Comparison of ENCODE assay signal across 26 cellular contexts in the genomic region with DNA sequence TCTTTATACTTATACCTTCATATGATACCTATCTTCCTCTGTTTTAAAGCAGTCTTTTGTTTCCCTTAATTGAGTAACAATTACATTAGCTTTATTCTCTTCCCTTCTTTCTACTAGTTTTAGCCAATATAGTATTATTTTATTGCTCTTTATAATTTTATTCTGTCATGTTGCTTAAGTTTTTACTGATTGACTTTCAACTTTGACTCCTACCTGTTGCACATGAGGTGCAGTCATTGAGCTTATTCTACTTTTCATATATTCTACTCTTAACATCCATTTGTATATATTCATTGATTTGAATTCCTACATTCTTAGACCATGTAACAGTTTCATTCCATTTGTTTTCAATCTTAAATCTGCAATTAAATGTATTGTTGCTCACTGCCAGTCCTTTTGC. TPM values are rescaled to one million over a fixed set of nuclear protein-coding genes. Genes with fewer than 3 reads are reported as not detected.
DNase-seq lines count a peak whose midpoint lies in the region; FAIRE-seq and TF ChIP-seq lines count a peak whose summit lies in the region.
"Had no signal": no experiment of that assay in that cellular context is flagged by ENCODE, and none has a peak within 500 bp of the region (broad histone marks: within the 10 kb centered on the region; RNA-seq: fewer than 3 reads in every experiment).

No MANE protein-coding gene starts in this region.

- DNase-seq in GM18507 (ENCODE audit: extremely low spot score, insufficient read length, low read depth) (no peak), progenitor cell of endocrine pancreas (ENCODE audit: low spot score, unreplicated experiment) (no peak), H54 (ENCODE audit: insufficient read length, low spot score) (no peak), mesothelial cell of epicardium (ENCODE audit: low spot score in 2 of 2, unreplicated experiment in 2 of 2) (no peak)
- DNase-seq in stimulated activated CD4-positive, alpha-beta T cell treated with anti-CD3 and anti-CD28 coated beads, Interleukin-4, amount 100 ng/mL, for 24 hours, result no peak
- DNase-seq: 8988T; ACHN; BE2C; C1 segment of cervical spinal cord; CD4-positive, alpha-beta memory T cell; CD4-positive, CD25-positive, alpha-beta regulatory T cell; CD8-positive, alpha-beta memory T cell; COR-L47; DMS 273 treated with DMSO at 0.1 percent for 48 hours; DMS153; DMS53; DMS79; DND-41; EL; GDM1 had no signal

- no peaks in the 10 kb centered on the region for H3K4me1 ChIP-seq in HEK293 (ENCODE audit: control insufficient read depth, insufficient read depth, low read length)
- H3K4me1 ChIP-seq: BE2C, BLaER1 had no signal

- TF ChIP-seq CTCF in HEK293 (tag by site-specific recombination; IDR thresholded peaks at IDR 0.05) (no peak), progenitor cell of endocrine pancreas (IDR thresholded peaks at IDR 0.05; ENCODE audit: unreplicated experiment) (no peak), mesothelial cell of epicardium (IDR thresholded peaks at IDR 0.05; ENCODE audit: unreplicated experiment) (no peak)

- no peaks in the 10 kb centered on the region for H3K9me3 Mint-ChIP-seq in progenitor cell of endocrine pancreas (ENCODE audit: low read depth)
- no peaks in the 10 kb centered on the region for H3K9me3 Mint-ChIP-seq in mesothelial cell of epicardium
- H3K9me3 Mint-ChIP-seq: CD4-positive, alpha-beta memory T cell; CD8-positive, alpha-beta memory T cell had no signal

- H3K4me3 Mint-ChIP-seq in progenitor cell of endocrine pancreas (ENCODE audit: low read depth) (no peak overlapping the region), mesothelial cell of epicardium (no peak overlapping the region)
- H3K4me3 Mint-ChIP-seq: CD14-positive monocyte; CD4-positive, alpha-beta memory T cell; CD4-positive, CD25-positive, alpha-beta regulatory T cell; CD8-positive, alpha-beta memory T cell had no signal

- POLR2A ChIA-PET in HEK293 (lab: Yijun Ruan, JAX), result no interaction called here

- no peak overlapping the region for H3K4me3 ChIP-seq in HEK293 (ENCODE audit: low read depth, low read length)
- H3K4me3 ChIP-seq: BLaER1, GM12878 had no signal

- H3K4me1 Mint-ChIP-seq in progenitor cell of endocrine pancreas (ENCODE audit: low read depth) (no peaks in the 10 kb centered on the region), mesothelial cell of epicardium (no peaks in the 10 kb centered on the region)

- no peak overlapping the region for H3K27ac ChIP-seq in HEK293 (ENCODE audit: extremely low read depth, low read depth, low read length)
- H3K27ac ChIP-seq: BLaER1 had no signal

- H3K36me3 Mint-ChIP-seq in progenitor cell of endocrine pancreas (ENCODE audit: insufficient read depth), result peaks cover 20% of the 10 kb centered on the region
- peaks cover 33% of the 10 kb centered on the region for H3K36me3 Mint-ChIP-seq in mesothelial cell of epicardium

- peaks cover 3 to 27% of the 10 kb centered on the region in 2 experiments; a peak in 2 of 3 replicates for H3K36me3 ChIP-seq in HEK293 (ENCODE audit: control insufficient read depth in 2 of 2, insufficient read depth in 1 of 2, low read length in 2 of 2)
- H3K36me3 ChIP-seq: BE2C had no signal

- CTCF ChIA-PET in HEK293 (lab: Yijun Ruan, JAX), result interaction anchor here (0.8 kb wide), 1 partner anchor 42 kb away, joined by 3 read pairs; no protein-coding TSS in a partner anchor

- FAIRE-seq in GM18507 (lab: Jason Lieb, UNC) (peak; percentile 47), H54 (lab: Jason Lieb, UNC) (no peak)
- FAIRE-seq: GM12878, GM12892, GM19239 had no signal

- TF ChIP-seq POLR2A in H54 (IDR thresholded peaks at IDR 0.05; ENCODE audit: low read depth, low read length), result no peak

- H3K27me3 Mint-ChIP-seq in progenitor cell of endocrine pancreas (no peaks in the 10 kb centered on the region), mesothelial cell of epicardium (ENCODE audit: low read depth) (no peaks in the 10 kb centered on the region)
- H3K27me3 Mint-ChIP-seq: CD4-positive, alpha-beta memory T cell; CD4-positive, CD25-positive, alpha-beta regulatory T cell; CD8-positive, alpha-beta memory T cell had no signal

- H3K9me3 ChIP-seq in HEK293 (ENCODE audit: control insufficient read depth, insufficient read depth, low read depth, low read length), result no peaks in the 10 kb centered on the region
- H3K9me3 ChIP-seq: BE2C, BLaER1 had no signal

- H3K27ac Mint-ChIP-seq in progenitor cell of endocrine pancreas (peak overlapping the region; percentile 11), mesothelial cell of epicardium (no peak overlapping the region)
- H3K27ac Mint-ChIP-seq: CD14-positive monocyte; CD4-positive, CD25-positive, alpha-beta regulatory T cell had no signal

TF ChIP-seq in HEK293, 187 proteins besides CTCF, POLR2A, EP300 and RAD21:
- no peak for TF ChIP-seq ZNF214 (tag by site-specific recombination; IDR thresholded peaks at IDR 0.05; ENCODE audit: borderline replicate concordance)
- TF ChIP-seq, protein P1, sequence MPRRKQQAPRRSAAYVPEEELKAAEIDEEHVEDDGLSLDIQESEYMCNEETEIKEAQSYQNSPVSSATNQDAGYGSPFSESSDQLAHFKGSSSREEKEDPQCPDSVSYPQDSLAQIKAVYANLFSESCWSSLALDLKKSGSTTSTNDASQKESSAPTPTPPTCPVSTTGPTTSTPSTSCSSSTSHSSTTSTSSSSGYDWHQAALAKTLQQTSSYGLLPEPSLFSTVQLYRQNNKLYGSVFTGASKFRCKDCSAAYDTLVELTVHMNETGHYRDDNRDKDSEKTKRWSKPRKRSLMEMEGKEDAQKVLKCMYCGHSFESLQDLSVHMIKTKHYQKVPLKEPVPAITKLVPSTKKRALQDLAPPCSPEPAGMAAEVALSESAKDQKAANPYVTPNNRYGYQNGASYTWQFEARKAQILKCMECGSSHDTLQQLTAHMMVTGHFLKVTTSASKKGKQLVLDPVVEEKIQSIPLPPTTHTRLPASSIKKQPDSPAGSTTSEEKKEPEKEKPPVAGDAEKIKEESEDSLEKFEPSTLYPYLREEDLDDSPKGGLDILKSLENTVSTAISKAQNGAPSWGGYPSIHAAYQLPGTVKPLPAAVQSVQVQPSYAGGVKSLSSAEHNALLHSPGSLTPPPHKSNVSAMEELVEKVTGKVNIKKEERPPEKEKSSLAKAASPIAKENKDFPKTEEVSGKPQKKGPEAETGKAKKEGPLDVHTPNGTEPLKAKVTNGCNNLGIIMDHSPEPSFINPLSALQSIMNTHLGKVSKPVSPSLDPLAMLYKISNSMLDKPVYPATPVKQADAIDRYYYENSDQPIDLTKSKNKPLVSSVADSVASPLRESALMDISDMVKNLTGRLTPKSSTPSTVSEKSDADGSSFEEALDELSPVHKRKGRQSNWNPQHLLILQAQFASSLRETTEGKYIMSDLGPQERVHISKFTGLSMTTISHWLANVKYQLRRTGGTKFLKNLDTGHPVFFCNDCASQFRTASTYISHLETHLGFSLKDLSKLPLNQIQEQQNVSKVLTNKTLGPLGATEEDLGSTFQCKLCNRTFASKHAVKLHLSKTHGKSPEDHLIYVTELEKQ (tag by site-specific recombination; IDR thresholded peaks at IDR 0.05; ENCODE audit: borderline replicate concordance), result no peak
- no peak for TF ChIP-seq ZNF426 (tag by site-specific recombination; IDR thresholded peaks at IDR 0.05)
- TF ChIP-seq ZNF10 (tag by site-specific recombination; IDR thresholded peaks at IDR 0.05), result no peak
- TF ChIP-seq SCRT1 (tag by site-specific recombination; IDR thresholded peaks at IDR 0.05; ENCODE audit: borderline replicate concordance), result peak; percentile 64; the same call in 1 of the 2 replicates
- TF ChIP-seq ZFP37 (tag by site-specific recombination; IDR thresholded peaks at IDR 0.05), result no peak
- no peak for TF ChIP-seq ZNF473 (tag by site-specific recombination; IDR thresholded peaks at IDR 0.05)
- TF ChIP-seq ZNF548 (tag by site-specific recombination; IDR thresholded peaks at IDR 0.05), result no peak
- no peak for TF ChIP-seq ZNF621 (tag by site-specific recombination; IDR thresholded peaks at IDR 0.05)
- no peak for TF ChIP-seq ZNF19 (tag by site-specific recombination; IDR thresholded peaks at IDR 0.05; ENCODE audit: low read depth)
- TF ChIP-seq ZFHX2 (tag by site-specific recombination; conservative IDR thresholded peaks at IDR 0.05), result no peak
- TF ChIP-seq KLF10 (tag by site-specific recombination; IDR thresholded peaks at IDR 0.05), result no peak
- TF ChIP-seq SCRT2 (tag by site-specific recombination; IDR thresholded peaks at IDR 0.05), result peak; percentile 87
- TF ChIP-seq ZBTB17 (tag by site-specific recombination; IDR thresholded peaks at IDR 0.05), result no peak

RNA-seq across cellular contexts. Expression of gene AGO3, which starts 49.2 kb away (rescaled TPM):
- total RNA-seq in progenitor cell of endocrine pancreas, result 40.8 and 42.1 TPM in 2 replicates
- 48.3 to 52.2 TPM (median 51.7 TPM) in 3 replicates for total RNA-seq in mesothelial cell of epicardium
